1 cellular context compared by ENCODE assay signal in the genomic region with DNA sequence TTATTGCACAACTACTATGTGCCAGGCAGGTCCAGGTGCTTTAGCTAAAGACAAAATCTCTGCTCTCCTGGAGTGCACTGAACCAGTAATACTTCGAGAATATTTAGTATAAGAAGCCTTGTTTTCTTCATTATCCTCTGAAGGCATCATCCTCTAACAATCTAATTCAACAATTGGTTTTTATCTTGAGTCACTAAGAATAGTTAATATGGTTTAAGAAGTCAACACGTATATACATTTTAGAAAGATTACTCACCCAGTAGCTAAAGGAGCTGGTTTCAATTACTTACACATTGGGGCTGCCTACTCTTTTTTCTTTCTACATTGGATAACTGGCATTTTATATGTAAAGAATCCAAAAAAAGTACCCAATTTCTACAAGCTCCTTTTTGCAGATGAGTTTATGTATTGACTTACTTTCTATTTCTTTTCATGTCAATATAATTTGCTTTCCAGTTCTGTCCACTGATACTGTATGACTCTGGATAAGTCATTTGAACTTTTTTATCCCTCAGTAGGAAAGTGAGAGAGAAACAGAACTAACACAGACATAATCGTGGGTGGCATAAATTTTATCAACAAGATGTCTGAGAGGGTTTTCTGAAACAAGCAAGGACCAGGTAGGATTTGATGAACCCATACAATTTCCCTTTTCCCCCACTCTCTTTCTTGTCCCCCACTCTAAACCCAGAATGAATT.
TF ChIP-seq lines count a peak whose summit lies in the region.

No MANE protein-coding gene starts in this region.

TF ChIP-seq in WTC11, 78 proteins besides CTCF, POLR2A, EP300 and RAD21 (continued from another document):
- TF ChIP-seq, protein P1, sequence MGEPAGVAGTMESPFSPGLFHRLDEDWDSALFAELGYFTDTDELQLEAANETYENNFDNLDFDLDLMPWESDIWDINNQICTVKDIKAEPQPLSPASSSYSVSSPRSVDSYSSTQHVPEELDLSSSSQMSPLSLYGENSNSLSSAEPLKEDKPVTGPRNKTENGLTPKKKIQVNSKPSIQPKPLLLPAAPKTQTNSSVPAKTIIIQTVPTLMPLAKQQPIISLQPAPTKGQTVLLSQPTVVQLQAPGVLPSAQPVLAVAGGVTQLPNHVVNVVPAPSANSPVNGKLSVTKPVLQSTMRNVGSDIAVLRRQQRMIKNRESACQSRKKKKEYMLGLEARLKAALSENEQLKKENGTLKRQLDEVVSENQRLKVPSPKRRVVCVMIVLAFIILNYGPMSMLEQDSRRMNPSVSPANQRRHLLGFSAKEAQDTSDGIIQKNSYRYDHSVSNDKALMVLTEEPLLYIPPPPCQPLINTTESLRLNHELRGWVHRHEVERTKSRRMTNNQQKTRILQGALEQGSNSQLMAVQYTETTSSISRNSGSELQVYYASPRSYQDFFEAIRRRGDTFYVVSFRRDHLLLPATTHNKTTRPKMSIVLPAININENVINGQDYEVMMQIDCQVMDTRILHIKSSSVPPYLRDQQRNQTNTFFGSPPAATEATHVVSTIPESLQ (CRISPR knock-in tag; IDR thresholded peaks at IDR 0.05) = no peak
- TF ChIP-seq TEAD1 (CRISPR knock-in tag; IDR thresholded peaks at IDR 0.05) (no peak), ZNF219 (CRISPR knock-in tag; IDR thresholded peaks at IDR 0.05; ENCODE audit: borderline replicate concordance) (no peak), ESRRA (CRISPR knock-in tag; IDR thresholded peaks at IDR 0.05; ENCODE audit: borderline replicate concordance) (no peak)
TF ChIP-seq in WTC11: peak in this region for 0.
